8 cellular contexts compared by ENCODE assay signal in genomic region chr1:145017725-145018124, GRCh38.
DNase-seq lines count a peak whose midpoint lies in the region; ATAC-seq, FAIRE-seq and TF ChIP-seq lines count a peak whose summit lies in the region.
"Not testable (repeated sequence)": the region's sequence is repeated elsewhere in the genome, so short reads cannot be mapped to it uniquely, and the experiment has no call there.

No MANE protein-coding gene starts in this region.

- TF ChIP-seq CTCF in AG10803 (conservative IDR thresholded peaks at IDR 0.05; ENCODE audit: low read length); gastroesophageal sphincter (IDR thresholded peaks at IDR 0.05); right lobe of liver (IDR thresholded peaks at IDR 0.05); pancreas (IDR thresholded peaks at IDR 0.05): not testable (repeated sequence)

- not testable (repeated sequence) for H3K27me3 ChIP-seq in adipocyte (replicated peaks; ENCODE audit: control insufficient read depth, insufficient read depth, low read length); gastroesophageal sphincter; right cardiac atrium (ENCODE audit: control insufficient read depth, insufficient read depth); right lobe of liver; pancreas

- H3K27ac ChIP-seq in gastroesophageal sphincter; right cardiac atrium (ENCODE audit: low read length); right lobe of liver; pancreas: not testable (repeated sequence)

- H3K4me3 ChIP-seq in AG10803 (ENCODE audit: low read length); adipocyte (ENCODE audit: low read length); gastroesophageal sphincter; right cardiac atrium (ENCODE audit: low read length); right lobe of liver; pancreas: not testable (repeated sequence)

- not testable (repeated sequence) for H3K9ac ChIP-seq in adipocyte (ENCODE audit: low read length)

- not testable (repeated sequence) for H3K9me3 ChIP-seq in adipocyte (ENCODE audit: control insufficient read depth, low read length); gastroesophageal sphincter; right cardiac atrium (ENCODE audit: control insufficient read depth, low read length); right lobe of liver; pancreas

- not testable (repeated sequence) for TF ChIP-seq POLR2A in gastroesophageal sphincter (IDR thresholded peaks at IDR 0.05); right lobe of liver (IDR thresholded peaks at IDR 0.05)

- intact Hi-C loops in right cardiac atrium (cut with DNase I); right lobe of liver (cut with DNase I); pancreas (cut with DNase I): not testable (repeated sequence)

- peak; percentile 0 for DNase-seq in AG10803 (ENCODE audit: low read depth)
- peak; percentile 1 for DNase-seq in NCI-H226
- peak; percentile 2 for DNase-seq in adipocyte (ENCODE audit: low read depth)
- peak; percentile 4 for DNase-seq in dermis blood vessel endothelial cell
- DNase-seq in right cardiac atrium, right lobe of liver, pancreas: not testable (repeated sequence)

- ATAC-seq in gastroesophageal sphincter (peak; percentile 40), right cardiac atrium (peak; percentile 69 to 83), right lobe of liver (peak; percentile 84 to 94 (median 92)), pancreas (peak in 3 of 4 donors; percentile 46 to 79 (median 50))

- not testable (repeated sequence) for H3K4me1 ChIP-seq in adipocyte (ENCODE audit: control insufficient read depth, insufficient read depth, low read length); gastroesophageal sphincter; right cardiac atrium (ENCODE audit: control insufficient read depth, insufficient read depth, low read length); right lobe of liver; pancreas

- not testable (repeated sequence) for TF ChIP-seq EP300 in gastroesophageal sphincter (IDR thresholded peaks at IDR 0.05)

- WGBS in gastroesophageal sphincter (ENCODE audit: low coverage in 1 of 2), 2 donors = no CpG with 5 or more reads among the region's 2 CpGs
- WGBS in right cardiac atrium = 53% methylated on average over 2 of the region's 2 CpGs
- WGBS in right lobe of liver (ENCODE audit: insufficient coverage, low coverage, low lambda C conversion rate, missing lambda C conversion rate) = 38% methylated on average over 2 of the region's 2 CpGs
- whole genome bisulfite sequencing in pancreas, 2 donors = 56 to 60% methylated on average over 2 of the region's 2 CpGs

- not testable (repeated sequence) for FAIRE-seq in pancreas (lab: Jason Lieb, UNC)

- H3K36me3 ChIP-seq in adipocyte (ENCODE audit: control insufficient read depth, insufficient read depth, low read length, severe bottlenecking); gastroesophageal sphincter; right lobe of liver; pancreas: not testable (repeated sequence)

Comparison
In these comparisons a context has a peak if more than half of its experiments do, and no peak if none do; other contexts are left out.
1. ATAC-seq: peak in every context shown above with its lines; median percentile 92 in right lobe of liver; 76 in right cardiac atrium; 50 in pancreas; 40 in gastroesophageal sphincter.